22 cellular contexts compared by ENCODE assay signal in genomic region chr4:139824882-139825522, GRCh38.
A peak's percentile ranks its signal among the peaks of the same experiment; 100 is the strongest.
DNase-seq lines count a peak whose midpoint lies in the region; ATAC-seq, FAIRE-seq and TF ChIP-seq lines count a peak whose summit lies in the region.
"Had no signal": no experiment of that assay in that cellular context is flagged by ENCODE, and none has a peak within 500 bp of the region (broad histone marks: within the 10 kb centered on the region; RNA-seq: fewer than 3 reads in every experiment).

No MANE protein-coding gene starts in this region.

- no peak for TF ChIP-seq EP300 in HepG2 (IDR thresholded peaks at IDR 0.05; ENCODE audit: low read depth in 2 of 2, low read length in 2 of 2)
- no peak for TF ChIP-seq EP300 in HepG2 (CRISPR knock-in tag; IDR thresholded peaks at IDR 0.05; ENCODE audit: borderline replicate concordance)

- H3K9me3 ChIP-seq in right lobe of liver (no peaks in the 10 kb centered on the region), HepG2 (ENCODE audit: low read length) (no peaks in the 10 kb centered on the region), iPS-18a (ENCODE audit: control insufficient read depth, low read depth, low read length) (no peaks in the 10 kb centered on the region), T-helper 17 cell (ENCODE audit: control insufficient read depth, low read length, poor library complexity, severe bottlenecking) (no peaks in the 10 kb centered on the region)
- H3K9me3 ChIP-seq: lower lobe of right lung, spleen, thoracic aorta had no signal

- BruUV-seq in HepG2 (replicated peaks; lab: Mats Ljungman, UMichigan) = no TSS peak

- TF ChIP-seq CTCF in right lobe of liver (IDR thresholded peaks at IDR 0.05) (no peak), HepG2 (CRISPR knock-in tag; IDR thresholded peaks at IDR 0.05) (no peak), type B pancreatic cell (conservative IDR thresholded peaks at IDR 0.05) (no peak)

- H3K27me3 ChIP-seq in right lobe of liver (no peaks in the 10 kb centered on the region), HepG2 (ENCODE audit: control insufficient read depth in 1 of 2, insufficient read depth in 2 of 2, low read length in 2 of 2) (peaks cover 1 to 23% of the 10 kb centered on the region in 2 experiments; a peak in 4 of 5 replicates), iPS-18a (ENCODE audit: control insufficient read depth, insufficient read depth, low read length) (no peaks in the 10 kb centered on the region)
- H3K27me3 ChIP-seq: spleen had no signal

- H3K79me2 ChIP-seq in HepG2 (ENCODE audit: insufficient read depth, low read length) = no peaks in the 10 kb centered on the region

- H3K9ac ChIP-seq in HepG2 (ENCODE audit: insufficient read depth, low read depth, low read length) (no peak overlapping the region), iPS-18a (ENCODE audit: low read length) (peak overlapping the region; percentile 42)

- no peaks in the 10 kb centered on the region for H4K20me1 ChIP-seq in HepG2 (ENCODE audit: insufficient read depth, low read length)

- intact Hi-C loops in right lobe of liver (cut with DNase I) (no loop called here), HepG2 (cut with micrococcal nuclease; ENCODE audit: unreplicated experiment) (no loop called here)

- CTCF ChIA-PET in HepG2 (lab: Yijun Ruan, JAX; ENCODE audit: low intra/inter-chr PET ratio, low total read pairs) = no interaction called here

- H3K36me3 Mint-ChIP-seq in type B pancreatic cell (no peaks in the 10 kb centered on the region), T-helper 17 cell (ENCODE audit: low read depth) (no peaks in the 10 kb centered on the region)

- no peaks in the 10 kb centered on the region for H3K4me1 ChIP-seq in right lobe of liver
- H3K4me1 ChIP-seq in HepG2 (ENCODE audit: insufficient read depth, low read length) = no peaks in the 10 kb centered on the region
- H3K4me1 ChIP-seq in iPS-18a (ENCODE audit: control insufficient read depth, low read depth, low read length) = peaks cover 42% of the 10 kb centered on the region
- H3K4me1 ChIP-seq: lower lobe of right lung had no signal

- WGBS in right lobe of liver (ENCODE audit: insufficient coverage, low coverage, low lambda C conversion rate, missing lambda C conversion rate) = 81% methylated on average over 8 of the region's 9 CpGs
- WGBS in HepG2 (ENCODE audit: low lambda C conversion rate) = 27% methylated on average over 9 of the region's 9 CpGs

- peak in 3 of 4 donors; percentile 15 to 46 (median 20) for ATAC-seq in right lobe of liver
- ATAC-seq in HepG2 = no peak
- no peak for ATAC-seq in GM19452 (IDR thresholded peaks at IDR 0.05; ENCODE audit: unreplicated experiment)
- no peak for ATAC-seq in T-helper 17 cell
- ATAC-seq: lower lobe of right lung, PC-3 had no signal

- H3K27ac ChIP-seq in right lobe of liver (no peak overlapping the region), HepG2 (ENCODE audit: extremely low read length, insufficient read depth, low read length) (no peak overlapping the region), iPS-18a (ENCODE audit: low read length) (no peak overlapping the region)
- H3K27ac ChIP-seq: lower lobe of right lung, spleen, thoracic aorta had no signal

- TF ChIP-seq POLR2A in right lobe of liver (IDR thresholded peaks at IDR 0.05) = no peak
- TF ChIP-seq POLR2A in HepG2 (IDR thresholded peaks at IDR 0.05; ENCODE audit: insufficient read depth in 1 of 2, low read depth in 2 of 2, low read length in 2 of 2) = no peak

- H3K4me2 ChIP-seq in HepG2 (ENCODE audit: low read depth, low read length) = no peak overlapping the region

- POLR2A ChIA-PET in HepG2 (lab: Yijun Ruan, JAX) = no interaction called here

- H3K4me3 ChIP-seq in right lobe of liver (no peak overlapping the region), HepG2 (replicated peaks in 1 of 3; ENCODE audit: insufficient read depth in 1 of 3, low read depth in 2 of 3, low read length in 3 of 3) (no peak overlapping the region), iPS-18a (ENCODE audit: low read length) (peak overlapping the region; percentile 45)
- H3K4me3 ChIP-seq: lower lobe of right lung, spleen, thoracic aorta had no signal

- H3K27me3 Mint-ChIP-seq in type B pancreatic cell (no peaks in the 10 kb centered on the region), T-helper 17 cell (peaks cover 22% of the 10 kb centered on the region)
- H3K27me3 Mint-ChIP-seq: activated T-cell treated with anti-CD3 and anti-CD28 coated beads, Interleukin-2, amount 50 U/mL, for 24 hours; CD4-positive, alpha-beta T cell; dendritic cell treated with granulocyte-macrophage colony-stimulating factor and Interleukin-4, amounts not matched to agents 40 ng/mL and 50 ng/mL, for 4 days had no signal

- H3K27ac Mint-ChIP-seq in type B pancreatic cell (peak overlapping the region; percentile 27), T-helper 17 cell (no peak overlapping the region)
- H3K27ac Mint-ChIP-seq: activated T-cell treated with anti-CD3 and anti-CD28 coated beads, Interleukin-2, amount 50 U/mL, for 24 hours; CD4-positive, alpha-beta T cell; dendritic cell treated with granulocyte-macrophage colony-stimulating factor and Interleukin-4, amounts not matched to agents 40 ng/mL and 50 ng/mL, for 4 days had no signal

- FAIRE-seq in HepG2 (lab: Jason Lieb, UNC) = no peak
- FAIRE-seq: GM12891 had no signal

- H3K4me3 Mint-ChIP-seq in type B pancreatic cell = peak overlapping the region; percentile 15
- H3K4me3 Mint-ChIP-seq in T-helper 17 cell = no peak overlapping the region
- H3K4me3 Mint-ChIP-seq: activated T-cell treated with anti-CD3 and anti-CD28 coated beads, Interleukin-2, amount 50 U/mL, for 24 hours; CD4-positive, alpha-beta T cell; dendritic cell treated with granulocyte-macrophage colony-stimulating factor and Interleukin-4, amounts not matched to agents 40 ng/mL and 50 ng/mL, for 4 days had no signal

- no peaks in the 10 kb centered on the region for H3K36me3 ChIP-seq in right lobe of liver
- H3K36me3 ChIP-seq in HepG2 (replicated peaks in 1 of 2; ENCODE audit: control insufficient read depth in 1 of 2, insufficient read depth in 2 of 2, low read length in 2 of 2) = no peaks in the 10 kb centered on the region
- H3K36me3 ChIP-seq in iPS-18a (ENCODE audit: control insufficient read depth, low read depth, low read length) = no peaks in the 10 kb centered on the region
- H3K36me3 ChIP-seq: lower lobe of right lung, spleen, thoracic aorta had no signal

- H3K4me1 Mint-ChIP-seq in type B pancreatic cell (ENCODE audit: unreplicated experiment) (peaks cover 23% of the 10 kb centered on the region), T-helper 17 cell (no peaks in the 10 kb centered on the region)

- in situ Hi-C loops in HepG2 (cut with HindIII; ENCODE audit: extremely low pct_ligation_motif_present, low pct_unique_long_range_greater_than_20kb) = no loop called here

- TF ChIP-seq RAD21 in HepG2 (CRISPR knock-in tag; IDR thresholded peaks at IDR 0.05) = no peak

- H3K9me3 Mint-ChIP-seq in type B pancreatic cell = no peaks in the 10 kb centered on the region
- H3K9me3 Mint-ChIP-seq: activated T-cell treated with anti-CD3 and anti-CD28 coated beads, Interleukin-2, amount 50 U/mL, for 24 hours; CD4-positive, alpha-beta T cell had no signal

- DNase-seq in right lobe of liver (no peak), HepG2 (ENCODE audit: low spot score) (no peak), NCI-H526 (lab: John Stamatoyannopoulos, UW) (peak; percentile 47 to 64), type B pancreatic cell (ENCODE audit: extremely low spot score, unreplicated experiment) (no peak), H4 (ENCODE audit: low spot score) (no peak), T-helper 17 cell (no peak)
- DNase-seq: activated naive CD4-positive, alpha-beta T cell; activated T-cell treated with anti-CD3 and anti-CD28 coated beads, Interleukin-2, amount 50 U/mL, for 24 hours; CD4-positive, alpha-beta T cell; head of caudate nucleus; lower lobe of right lung; NCI-H2171; PC-3; SHP77 treated with DMSO at 0.1 percent for 48 hours; spleen; stimulated activated CD4-positive, alpha-beta T cell treated with anti-CD3 and anti-CD28 coated beads, Interleukin-4, amount 100 ng/mL, for 1 hour; stimulated activated naive CD4-positive, alpha-beta T cell had no signal

- H2AFZ ChIP-seq in HepG2 (ENCODE audit: low read length) = no peak overlapping the region

TF ChIP-seq in HepG2, 621 proteins besides CTCF, POLR2A, EP300 and RAD21:
- TF ChIP-seq PCBP2 (optimal IDR thresholded peaks at IDR 0.05; ENCODE audit: low read depth, low read length, poor library complexity, severe bottlenecking) (no peak), ZNF577 (CRISPR knock-in tag; IDR thresholded peaks at IDR 0.05; ENCODE audit: borderline replicate concordance, low read depth) (no peak)

Comparison
In these comparisons a context has a peak if more than half of its experiments do, and no peak if none do; other contexts are left out.
1. ATAC-seq: peak in right lobe of liver (3 of 4); none in HepG2 (single experiment), GM19452 (single experiment) and T-helper 17 cell (single experiment).
2. DNase-seq: peak in NCI-H526 (2 of 2); none in right lobe of liver (0 of 3), HepG2 (single experiment), type B pancreatic cell (single experiment), H4 (single experiment) and T-helper 17 cell (0 of 3).